8 cellular contexts compared by ENCODE assay signal in genomic region chr9:34047864-34048729, GRCh38. TPM values are rescaled to one million over a fixed set of nuclear protein-coding genes. Genes with fewer than 3 reads are reported as not detected.
A peak's percentile ranks its signal among the peaks of the same experiment; 100 is the strongest.
DNase-seq lines count a peak whose midpoint lies in the region; ATAC-seq, FAIRE-seq and TF ChIP-seq lines count a peak whose summit lies in the region.

No MANE protein-coding gene starts in this region.

- intact Hi-C loops in activated T-helper 2 cell treated with anti-CD3 and anti-CD28 coated beads, Interferon-gamma antibody, Interleukin-2, Interleukin-4, amounts not matched to agents 10 μg/mL and 5 μg/mL and 100 μg/mL, durations not matched to agents 14 hours and 24 hours and 36 hours (cut with micrococcal nuclease): loop anchor here (2.0 kb wide), 4 partner anchors 131 to 757 kb away; partner anchors contain the start of genes DNAI1, FAM219A, MYORG and NFX1
- intact Hi-C loops in Right ventricle myocardium superior (cut with DNase I): no loop called here

- no peaks in the 10 kb centered on the region for H3K27me3 Mint-ChIP-seq in activated T-helper 2 cell treated with anti-CD3 and anti-CD28 coated beads, Interferon-gamma antibody, Interleukin-2, Interleukin-4, amounts not matched to agents 10 μg/mL and 5 μg/mL and 100 μg/mL, durations not matched to agents 14 hours and 24 hours and 36 hours (ENCODE audit: low read depth)
- H3K27me3 Mint-ChIP-seq in progenitor cell of endocrine pancreas: no peaks in the 10 kb centered on the region

- peak overlapping the region; percentile 91 for H3K4me3 Mint-ChIP-seq in activated T-helper 2 cell treated with anti-CD3 and anti-CD28 coated beads, Interferon-gamma antibody, Interleukin-2, Interleukin-4, amounts not matched to agents 10 μg/mL and 5 μg/mL and 100 μg/mL, durations not matched to agents 14 hours and 24 hours and 36 hours (ENCODE audit: low read depth)
- H3K4me3 Mint-ChIP-seq in progenitor cell of endocrine pancreas (ENCODE audit: low read depth): peak overlapping the region; percentile 97

- peak overlapping the region; percentile 91 to 97 (median 92) for H3K27ac ChIP-seq in Peyer's patch

- no peak for FAIRE-seq in urothelium cell line (lab: Jason Lieb, UNC)

- TF ChIP-seq POLR2A in Peyer's patch (IDR thresholded peaks at IDR 0.05): no peak

- H3K4me3 ChIP-seq in AG09309 (ENCODE audit: control insufficient read depth, low read depth, low read length) (peak overlapping the region; percentile 98), Peyer's patch (peak overlapping the region; percentile 79 to 96 (median 90))

- H3K36me3 Mint-ChIP-seq in activated T-helper 2 cell treated with anti-CD3 and anti-CD28 coated beads, Interferon-gamma antibody, Interleukin-2, Interleukin-4, amounts not matched to agents 10 μg/mL and 5 μg/mL and 100 μg/mL, durations not matched to agents 14 hours and 24 hours and 36 hours (ENCODE audit: low read depth): peaks cover 11% of the 10 kb centered on the region
- H3K36me3 Mint-ChIP-seq in progenitor cell of endocrine pancreas (ENCODE audit: insufficient read depth): peaks cover 3% of the 10 kb centered on the region

- H3K27ac Mint-ChIP-seq in activated T-helper 2 cell treated with anti-CD3 and anti-CD28 coated beads, Interferon-gamma antibody, Interleukin-2, Interleukin-4, amounts not matched to agents 10 μg/mL and 5 μg/mL and 100 μg/mL, durations not matched to agents 14 hours and 24 hours and 36 hours: peak overlapping the region; percentile 98
- H3K27ac Mint-ChIP-seq in progenitor cell of endocrine pancreas: peak overlapping the region; percentile 100

- ATAC-seq in HG03378 (IDR thresholded peaks at IDR 0.05; ENCODE audit: unreplicated experiment): peak; percentile 15
- ATAC-seq in Right ventricle myocardium superior (ENCODE audit: poor library complexity): peak; percentile 26

- no peak for TF ChIP-seq CTCF in AG09309 (IDR thresholded peaks at IDR 0.05; ENCODE audit: control insufficient read depth, insufficient read depth, low read depth, low read length, missing control alignments)
- TF ChIP-seq CTCF in Peyer's patch (IDR thresholded peaks at IDR 0.05): no peak
- TF ChIP-seq CTCF in progenitor cell of endocrine pancreas (IDR thresholded peaks at IDR 0.05; ENCODE audit: unreplicated experiment): no peak

- DNase-seq in AG09309 (ENCODE audit: low read depth) (no peak), GM19238 (ENCODE audit: insufficient read length, low spot score) (peak; percentile 36), Peyer's patch (peak in 2 of 3 donors; percentile 35 to 70), Right ventricle myocardium superior (peak; percentile 57), progenitor cell of endocrine pancreas (ENCODE audit: low spot score, unreplicated experiment) (peak; percentile 27), urothelium cell line (ENCODE audit: low spot score) (peak; percentile 59)
- DNase-seq in activated T-helper 2 cell treated with anti-CD3 and anti-CD28 coated beads, Interferon-gamma antibody, Interleukin-2, Interleukin-4, amounts not matched to agents 10 μg/mL and 5 μg/mL and 100 μg/mL, durations not matched to agents 14 hours and 24 hours and 36 hours (ENCODE audit: low spot score): no peak

- peaks cover 37% of the 10 kb centered on the region for H3K4me1 Mint-ChIP-seq in activated T-helper 2 cell treated with anti-CD3 and anti-CD28 coated beads, Interferon-gamma antibody, Interleukin-2, Interleukin-4, amounts not matched to agents 10 μg/mL and 5 μg/mL and 100 μg/mL, durations not matched to agents 14 hours and 24 hours and 36 hours (ENCODE audit: low read depth)
- peaks cover 25% of the 10 kb centered on the region for H3K4me1 Mint-ChIP-seq in progenitor cell of endocrine pancreas (ENCODE audit: low read depth)

- peaks cover 0 to 18% (median 7%) of the 10 kb centered on the region in 4 donors for H3K4me1 ChIP-seq in Peyer's patch

- no peaks in the 10 kb centered on the region for H3K27me3 ChIP-seq in Peyer's patch

- H3K9me3 Mint-ChIP-seq in activated T-helper 2 cell treated with anti-CD3 and anti-CD28 coated beads, Interferon-gamma antibody, Interleukin-2, Interleukin-4, amounts not matched to agents 10 μg/mL and 5 μg/mL and 100 μg/mL, durations not matched to agents 14 hours and 24 hours and 36 hours: no peaks in the 10 kb centered on the region
- H3K9me3 Mint-ChIP-seq in progenitor cell of endocrine pancreas (ENCODE audit: low read depth): no peaks in the 10 kb centered on the region

- H3K9me3 ChIP-seq in Peyer's patch: no peaks in the 10 kb centered on the region

- no peaks in the 10 kb centered on the region for H3K36me3 ChIP-seq in Peyer's patch

RNA-seq across cellular contexts. Expression of gene UBAP2, which starts 0.6 kb away (rescaled TPM):
- total RNA-seq in Peyer's patch (10 to 100 TPM; 13.1 to 41.3 (median 25.2) TPM), Right ventricle myocardium superior (26.6 TPM), progenitor cell of endocrine pancreas (56.7 and 58.1 TPM in 2 replicates)
- total RNA-seq in activated T-helper 2 cell treated with anti-CD3 and anti-CD28 coated beads, Interferon-gamma antibody, Interleukin-2, Interleukin-4, amounts not matched to agents 10 μg/mL and 5 μg/mL and 100 μg/mL, durations not matched to agents 14 hours and 24 hours and 36 hours: 52.8 and 54.8 TPM in 2 replicates

Comparison
In these comparisons a context has a peak if more than half of its experiments do, and no peak if none do; other contexts are left out.
1. DNase-seq: peak in GM19238 (single experiment), Peyer's patch (2 of 3), Right ventricle myocardium superior (single experiment), progenitor cell of endocrine pancreas (single experiment) and urothelium cell line (single experiment); none in AG09309 (single experiment) and activated T-helper 2 cell treated with anti-CD3 and anti-CD28 coated beads, Interferon-gamma antibody, Interleukin-2, Interleukin-4, amounts not matched to agents 10 μg/mL and 5 μg/mL and 100 μg/mL, durations not matched to agents 14 hours and 24 hours and 36 hours (single experiment).